18 cellular contexts compared by ENCODE assay signal in genomic region chr3:7456376-7456775, GRCh38.
DNase-seq lines count a peak whose midpoint lies in the region; ATAC-seq and TF ChIP-seq lines count a peak whose summit lies in the region.
"Had no signal": no experiment of that assay in that cellular context is flagged by ENCODE, and none has a peak within 500 bp of the region (broad histone marks: within the 10 kb centered on the region; RNA-seq: fewer than 3 reads in every experiment).

No MANE protein-coding gene starts in this region.

- no peaks in the 10 kb centered on the region for H3K36me3 Mint-ChIP-seq in endothelial cell (ENCODE audit: low read depth, unreplicated experiment)
- H3K36me3 Mint-ChIP-seq: CD14-positive monocyte; CD4-positive, alpha-beta memory T cell; CD4-positive, CD25-positive, alpha-beta regulatory T cell; CD8-positive, alpha-beta memory T cell had no signal

- H3K27ac Mint-ChIP-seq in endothelial cell (ENCODE audit: unreplicated experiment): peak overlapping the region; percentile 71
- H3K27ac Mint-ChIP-seq: CD14-positive monocyte; CD4-positive, alpha-beta memory T cell; CD4-positive, CD25-positive, alpha-beta regulatory T cell; CD8-positive, alpha-beta memory T cell had no signal

- no peak for ATAC-seq in GM19397 (IDR thresholded peaks at IDR 0.05; ENCODE audit: unreplicated experiment)

- H3K9me3 Mint-ChIP-seq in endothelial cell (ENCODE audit: unreplicated experiment): no peaks in the 10 kb centered on the region

- H3K4me3 Mint-ChIP-seq in endothelial cell (ENCODE audit: unreplicated experiment): no peak overlapping the region
- H3K4me3 Mint-ChIP-seq: CD14-positive monocyte; CD4-positive, alpha-beta memory T cell; CD4-positive, CD25-positive, alpha-beta regulatory T cell; CD8-positive, alpha-beta memory T cell had no signal

- TF ChIP-seq CTCF in endothelial cell (IDR thresholded peaks at IDR 0.05; ENCODE audit: unreplicated experiment): no peak

- DNase-seq in dermis blood vessel endothelial cell: peak; percentile 88
- DNase-seq in endothelial cell (ENCODE audit: low spot score): no peak
- peak; percentile 70 for DNase-seq in glomerular endothelial cell (ENCODE audit: extremely low read depth, low read depth, low spot score)
- no peak for DNase-seq in NCI-H82 (lab: John Stamatoyannopoulos, UW)
- DNase-seq in DMS114 treated with DMSO at 0.1 percent for 48 hours (lab: John Stamatoyannopoulos, UW; ENCODE audit: unreplicated experiment): no peak
- DNase-seq: 8988T; ACHN; BE2C; C1 segment of cervical spinal cord; CD4-positive, alpha-beta memory T cell; CD4-positive, CD25-positive, alpha-beta regulatory T cell; CD8-positive, alpha-beta memory T cell; COR-L47; DMS 273 treated with DMSO at 0.1 percent for 48 hours; DMS79 treated with DMSO at 0.1 percent for 48 hours; GF-D8 had no signal

- peaks cover 8% of the 10 kb centered on the region for H3K4me1 Mint-ChIP-seq in endothelial cell (ENCODE audit: unreplicated experiment)
- H3K4me1 Mint-ChIP-seq: CD4-positive, alpha-beta memory T cell; CD4-positive, CD25-positive, alpha-beta regulatory T cell; CD8-positive, alpha-beta memory T cell had no signal

- no peaks in the 10 kb centered on the region for H3K27me3 Mint-ChIP-seq in endothelial cell (ENCODE audit: unreplicated experiment)
- H3K27me3 Mint-ChIP-seq: CD4-positive, alpha-beta memory T cell; CD4-positive, CD25-positive, alpha-beta regulatory T cell; CD8-positive, alpha-beta memory T cell had no signal

Comparison
In these comparisons a context has a peak if more than half of its experiments do, and no peak if none do; other contexts are left out.
1. DNase-seq: peak in dermis blood vessel endothelial cell (single experiment) and glomerular endothelial cell (single experiment); none in endothelial cell (single experiment), NCI-H82 (single experiment) and DMS114 treated with DMSO at 0.1 percent for 48 hours (single experiment).